2 cellular contexts compared by ENCODE assay signal in genomic region chr17:39129544-39129943, GRCh38.
TF ChIP-seq lines count a peak whose summit lies in the region.

No MANE protein-coding gene starts in this region.

TF ChIP-seq in HEK293, 187 proteins besides CTCF, POLR2A, EP300 and RAD21:
- TF ChIP-seq ZNF366 (tag by site-specific recombination; conservative IDR thresholded peaks at IDR 0.05): peak; percentile 85
- TF ChIP-seq PRDM1 (tag by site-specific recombination; IDR thresholded peaks at IDR 0.05): peak; percentile 76

TF ChIP-seq in K562, 482 proteins besides CTCF, POLR2A, EP300 and RAD21:
- TF ChIP-seq ZNF512 (tag; IDR thresholded peaks at IDR 0.05): peak; percentile 95
TF ChIP-seq in K562: peak in this region for 1; not testable (repeated sequence) for 481.
